ENCODE assay signal across 1 cellular context in the genomic region with DNA sequence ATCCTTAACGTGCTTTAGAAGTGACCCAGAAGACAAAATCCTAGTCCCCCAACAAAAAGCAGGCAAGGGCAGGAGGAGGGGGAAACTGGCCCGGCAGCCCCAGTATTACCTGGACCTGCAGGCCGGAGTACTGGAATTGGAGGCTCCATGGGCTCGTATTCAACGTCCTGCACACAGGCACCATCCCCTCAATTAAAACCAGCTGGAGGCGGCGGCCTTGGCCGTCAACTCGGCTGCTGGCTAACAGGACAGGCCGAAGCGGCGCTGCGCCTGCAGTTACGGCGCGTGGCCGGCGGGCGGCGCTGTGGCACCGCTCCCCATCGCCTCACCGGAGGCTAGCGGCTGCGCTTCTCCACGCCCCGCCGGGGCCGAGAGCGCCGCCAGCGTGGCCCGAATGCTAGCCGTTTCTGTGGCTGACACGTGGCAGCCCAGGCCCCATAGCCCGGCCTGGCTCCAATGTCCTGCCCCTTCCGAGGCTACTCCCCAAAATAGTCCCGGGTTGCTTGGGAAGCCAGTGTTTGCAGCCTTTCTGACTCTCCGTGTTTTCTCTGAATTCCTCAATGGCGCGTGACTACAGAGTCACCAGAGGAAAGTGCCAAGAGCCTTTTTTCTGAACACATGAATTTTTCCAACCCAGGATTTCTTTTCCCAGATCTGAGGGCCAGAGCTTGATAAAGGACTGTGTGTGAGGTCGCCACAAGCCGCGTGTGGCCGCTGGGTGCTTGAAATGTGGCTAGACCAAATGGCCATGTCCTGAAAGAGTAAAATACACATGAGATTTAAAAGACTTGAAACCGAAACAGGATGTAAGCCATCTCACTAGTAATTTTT.
TF ChIP-seq lines count a peak whose summit lies in the region.

No MANE protein-coding gene starts in this region.

TF ChIP-seq in K562, 482 proteins besides CTCF, POLR2A, EP300 and RAD21 (continued from another document and continues in another):
- peak; percentile 91 for TF ChIP-seq U2AF1 (optimal IDR thresholded peaks at IDR 0.05; ENCODE audit: low read depth, low read length)
- peak; percentile 32 for TF ChIP-seq KDM5B (IDR thresholded peaks at IDR 0.05; ENCODE audit: insufficient replicate concordance, low read depth, low read length)
- peak; percentile 10; the same call in 1 of the 2 replicates for TF ChIP-seq ZSCAN29 (IDR thresholded peaks at IDR 0.05)
- TF ChIP-seq, protein P1, sequence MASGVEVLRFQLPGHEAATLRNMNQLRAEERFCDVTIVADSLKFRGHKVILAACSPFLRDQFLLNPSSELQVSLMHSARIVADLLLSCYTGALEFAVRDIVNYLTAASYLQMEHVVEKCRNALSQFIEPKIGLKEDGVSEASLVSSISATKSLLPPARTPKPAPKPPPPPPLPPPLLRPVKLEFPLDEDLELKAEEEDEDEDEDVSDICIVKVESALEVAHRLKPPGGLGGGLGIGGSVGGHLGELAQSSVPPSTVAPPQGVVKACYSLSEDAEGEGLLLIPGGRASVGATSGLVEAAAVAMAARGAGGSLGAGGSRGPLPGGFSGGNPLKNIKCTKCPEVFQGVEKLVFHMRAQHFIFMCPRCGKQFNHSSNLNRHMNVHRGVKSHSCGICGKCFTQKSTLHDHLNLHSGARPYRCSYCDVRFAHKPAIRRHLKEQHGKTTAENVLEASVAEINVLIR (CRISPR knock-in tag; IDR thresholded peaks at IDR 0.05) = peak; percentile 52; the same call in 1 of the 2 replicates
- no peak for TF ChIP-seq KLF1 (tag; IDR thresholded peaks at IDR 0.05)
- TF ChIP-seq HNRNPH1 (optimal IDR thresholded peaks at IDR 0.05; ENCODE audit: low read depth, low read length) = no peak
- peak; percentile 94 for TF ChIP-seq CTBP1 (IDR thresholded peaks at IDR 0.05; ENCODE audit: borderline replicate concordance)
- TF ChIP-seq, protein P2, sequence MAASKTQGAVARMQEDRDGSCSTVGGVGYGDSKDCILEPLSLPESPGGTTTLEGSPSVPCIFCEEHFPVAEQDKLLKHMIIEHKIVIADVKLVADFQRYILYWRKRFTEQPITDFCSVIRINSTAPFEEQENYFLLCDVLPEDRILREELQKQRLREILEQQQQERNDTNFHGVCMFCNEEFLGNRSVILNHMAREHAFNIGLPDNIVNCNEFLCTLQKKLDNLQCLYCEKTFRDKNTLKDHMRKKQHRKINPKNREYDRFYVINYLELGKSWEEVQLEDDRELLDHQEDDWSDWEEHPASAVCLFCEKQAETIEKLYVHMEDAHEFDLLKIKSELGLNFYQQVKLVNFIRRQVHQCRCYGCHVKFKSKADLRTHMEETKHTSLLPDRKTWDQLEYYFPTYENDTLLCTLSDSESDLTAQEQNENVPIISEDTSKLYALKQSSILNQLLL (CRISPR knock-in tag; IDR thresholded peaks at IDR 0.05; ENCODE audit: borderline replicate concordance) = no peak
- 0 out of 2 replicates have a peak, but pooled peaks have one; percentile 9 for TF ChIP-seq MAFK (IDR thresholded peaks at IDR 0.05; ENCODE audit: low read length)
- no peak for TF ChIP-seq ZSCAN32 (CRISPR knock-in tag; IDR thresholded peaks at IDR 0.05)
- TF ChIP-seq, protein P3, sequence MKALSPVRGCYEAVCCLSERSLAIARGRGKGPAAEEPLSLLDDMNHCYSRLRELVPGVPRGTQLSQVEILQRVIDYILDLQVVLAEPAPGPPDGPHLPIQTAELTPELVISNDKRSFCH (CRISPR knock-in tag; IDR thresholded peaks at IDR 0.05) = no peak
- TF ChIP-seq, protein P3 (tag; IDR thresholded peaks at IDR 0.05) = peak; percentile 54; the same call in 1 of the 2 replicates
- TF ChIP-seq XRCC5 (IDR thresholded peaks at IDR 0.05; ENCODE audit: low read depth, low read length) = peak; percentile 91
- no peak for TF ChIP-seq SMARCB1 (IDR thresholded peaks at IDR 0.05; ENCODE audit: insufficient read length, low read depth)
- no peak for TF ChIP-seq ZNF134 (CRISPR knock-in tag; conservative IDR thresholded peaks at IDR 0.05)
- TF ChIP-seq ZNF224 (CRISPR knock-in tag; IDR thresholded peaks at IDR 0.05) = 0 out of 2 replicates have a peak, but pooled peaks have one; percentile 43
- peak; percentile 56; the same call in 1 of the 2 replicates for TF ChIP-seq ZNF589 (CRISPR knock-in tag; IDR thresholded peaks at IDR 0.05; ENCODE audit: low read depth)
- TF ChIP-seq ZBED1 (IDR thresholded peaks at IDR 0.05) = 0 out of 2 replicates have a peak, but pooled peaks have one; percentile 59
- no peak for TF ChIP-seq HMG20B (CRISPR knock-in tag; IDR thresholded peaks at IDR 0.05)
- TF ChIP-seq ZNF12 (CRISPR knock-in tag; IDR thresholded peaks at IDR 0.05) = 0 out of 2 replicates have a peak, but pooled peaks have one; percentile 44
- TF ChIP-seq HDAC8 (tag; IDR thresholded peaks at IDR 0.05) = peak; percentile 77; the same call in 1 of the 2 replicates
- TF ChIP-seq, protein P4, sequence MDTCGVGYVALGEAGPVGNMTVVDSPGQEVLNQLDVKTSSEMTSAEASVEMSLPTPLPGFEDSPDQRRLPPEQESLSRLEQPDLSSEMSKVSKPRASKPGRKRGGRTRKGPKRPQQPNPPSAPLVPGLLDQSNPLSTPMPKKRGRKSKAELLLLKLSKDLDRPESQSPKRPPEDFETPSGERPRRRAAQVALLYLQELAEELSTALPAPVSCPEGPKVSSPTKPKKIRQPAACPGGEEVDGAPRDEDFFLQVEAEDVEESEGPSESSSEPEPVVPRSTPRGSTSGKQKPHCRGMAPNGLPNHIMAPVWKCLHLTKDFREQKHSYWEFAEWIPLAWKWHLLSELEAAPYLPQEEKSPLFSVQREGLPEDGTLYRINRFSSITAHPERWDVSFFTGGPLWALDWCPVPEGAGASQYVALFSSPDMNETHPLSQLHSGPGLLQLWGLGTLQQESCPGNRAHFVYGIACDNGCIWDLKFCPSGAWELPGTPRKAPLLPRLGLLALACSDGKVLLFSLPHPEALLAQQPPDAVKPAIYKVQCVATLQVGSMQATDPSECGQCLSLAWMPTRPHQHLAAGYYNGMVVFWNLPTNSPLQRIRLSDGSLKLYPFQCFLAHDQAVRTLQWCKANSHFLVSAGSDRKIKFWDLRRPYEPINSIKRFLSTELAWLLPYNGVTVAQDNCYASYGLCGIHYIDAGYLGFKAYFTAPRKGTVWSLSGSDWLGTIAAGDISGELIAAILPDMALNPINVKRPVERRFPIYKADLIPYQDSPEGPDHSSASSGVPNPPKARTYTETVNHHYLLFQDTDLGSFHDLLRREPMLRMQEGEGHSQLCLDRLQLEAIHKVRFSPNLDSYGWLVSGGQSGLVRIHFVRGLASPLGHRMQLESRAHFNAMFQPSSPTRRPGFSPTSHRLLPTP (IDR thresholded peaks at IDR 0.05; ENCODE audit: borderline replicate concordance, extremely low read depth, insufficient read length) = no peak
- TF ChIP-seq, protein P5, sequence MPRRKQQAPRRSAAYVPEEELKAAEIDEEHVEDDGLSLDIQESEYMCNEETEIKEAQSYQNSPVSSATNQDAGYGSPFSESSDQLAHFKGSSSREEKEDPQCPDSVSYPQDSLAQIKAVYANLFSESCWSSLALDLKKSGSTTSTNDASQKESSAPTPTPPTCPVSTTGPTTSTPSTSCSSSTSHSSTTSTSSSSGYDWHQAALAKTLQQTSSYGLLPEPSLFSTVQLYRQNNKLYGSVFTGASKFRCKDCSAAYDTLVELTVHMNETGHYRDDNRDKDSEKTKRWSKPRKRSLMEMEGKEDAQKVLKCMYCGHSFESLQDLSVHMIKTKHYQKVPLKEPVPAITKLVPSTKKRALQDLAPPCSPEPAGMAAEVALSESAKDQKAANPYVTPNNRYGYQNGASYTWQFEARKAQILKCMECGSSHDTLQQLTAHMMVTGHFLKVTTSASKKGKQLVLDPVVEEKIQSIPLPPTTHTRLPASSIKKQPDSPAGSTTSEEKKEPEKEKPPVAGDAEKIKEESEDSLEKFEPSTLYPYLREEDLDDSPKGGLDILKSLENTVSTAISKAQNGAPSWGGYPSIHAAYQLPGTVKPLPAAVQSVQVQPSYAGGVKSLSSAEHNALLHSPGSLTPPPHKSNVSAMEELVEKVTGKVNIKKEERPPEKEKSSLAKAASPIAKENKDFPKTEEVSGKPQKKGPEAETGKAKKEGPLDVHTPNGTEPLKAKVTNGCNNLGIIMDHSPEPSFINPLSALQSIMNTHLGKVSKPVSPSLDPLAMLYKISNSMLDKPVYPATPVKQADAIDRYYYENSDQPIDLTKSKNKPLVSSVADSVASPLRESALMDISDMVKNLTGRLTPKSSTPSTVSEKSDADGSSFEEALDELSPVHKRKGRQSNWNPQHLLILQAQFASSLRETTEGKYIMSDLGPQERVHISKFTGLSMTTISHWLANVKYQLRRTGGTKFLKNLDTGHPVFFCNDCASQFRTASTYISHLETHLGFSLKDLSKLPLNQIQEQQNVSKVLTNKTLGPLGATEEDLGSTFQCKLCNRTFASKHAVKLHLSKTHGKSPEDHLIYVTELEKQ (CRISPR knock-in tag; IDR thresholded peaks at IDR 0.05) = no peak
- no peak for TF ChIP-seq SNRNP70 (optimal IDR thresholded peaks at IDR 0.05; ENCODE audit: low read depth, low read length)
- TF ChIP-seq, protein P6, sequence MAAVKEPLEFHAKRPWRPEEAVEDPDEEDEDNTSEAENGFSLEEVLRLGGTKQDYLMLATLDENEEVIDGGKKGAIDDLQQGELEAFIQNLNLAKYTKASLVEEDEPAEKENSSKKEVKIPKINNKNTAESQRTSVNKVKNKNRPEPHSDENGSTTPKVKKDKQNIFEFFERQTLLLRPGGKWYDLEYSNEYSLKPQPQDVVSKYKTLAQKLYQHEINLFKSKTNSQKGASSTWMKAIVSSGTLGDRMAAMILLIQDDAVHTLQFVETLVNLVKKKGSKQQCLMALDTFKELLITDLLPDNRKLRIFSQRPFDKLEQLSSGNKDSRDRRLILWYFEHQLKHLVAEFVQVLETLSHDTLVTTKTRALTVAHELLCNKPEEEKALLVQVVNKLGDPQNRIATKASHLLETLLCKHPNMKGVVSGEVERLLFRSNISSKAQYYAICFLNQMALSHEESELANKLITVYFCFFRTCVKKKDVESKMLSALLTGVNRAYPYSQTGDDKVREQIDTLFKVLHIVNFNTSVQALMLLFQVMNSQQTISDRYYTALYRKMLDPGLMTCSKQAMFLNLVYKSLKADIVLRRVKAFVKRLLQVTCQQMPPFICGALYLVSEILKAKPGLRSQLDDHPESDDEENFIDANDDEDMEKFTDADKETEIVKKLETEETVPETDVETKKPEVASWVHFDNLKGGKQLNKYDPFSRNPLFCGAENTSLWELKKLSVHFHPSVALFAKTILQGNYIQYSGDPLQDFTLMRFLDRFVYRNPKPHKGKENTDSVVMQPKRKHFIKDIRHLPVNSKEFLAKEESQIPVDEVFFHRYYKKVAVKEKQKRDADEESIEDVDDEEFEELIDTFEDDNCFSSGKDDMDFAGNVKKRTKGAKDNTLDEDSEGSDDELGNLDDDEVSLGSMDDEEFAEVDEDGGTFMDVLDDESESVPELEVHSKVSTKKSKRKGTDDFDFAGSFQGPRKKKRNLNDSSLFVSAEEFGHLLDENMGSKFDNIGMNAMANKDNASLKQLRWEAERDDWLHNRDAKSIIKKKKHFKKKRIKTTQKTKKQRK (IDR thresholded peaks at IDR 0.05; ENCODE audit: borderline replicate concordance, low read depth, low read length) = no peak
- TF ChIP-seq, protein P7, sequence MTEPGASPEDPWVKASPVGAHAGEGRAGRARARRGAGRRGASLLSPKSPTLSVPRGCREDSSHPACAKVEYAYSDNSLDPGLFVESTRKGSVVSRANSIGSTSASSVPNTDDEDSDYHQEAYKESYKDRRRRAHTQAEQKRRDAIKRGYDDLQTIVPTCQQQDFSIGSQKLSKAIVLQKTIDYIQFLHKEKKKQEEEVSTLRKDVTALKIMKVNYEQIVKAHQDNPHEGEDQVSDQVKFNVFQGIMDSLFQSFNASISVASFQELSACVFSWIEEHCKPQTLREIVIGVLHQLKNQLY (CRISPR knock-in tag; conservative IDR thresholded peaks at IDR 0.05) = 0 out of 4 replicates have a peak, but pooled peaks of 1 of the 2 experiments have one; percentile 69
- TF ChIP-seq CBX2 (IDR thresholded peaks at IDR 0.05; ENCODE audit: insufficient read depth, low read length, poor library complexity, severe bottlenecking) = no peak
- TF ChIP-seq GATA2 (CRISPR knock-in tag; IDR thresholded peaks at IDR 0.05) = 0 out of 2 replicates have a peak, but pooled peaks have one; percentile 27
- TF ChIP-seq ZKSCAN1 (IDR thresholded peaks at IDR 0.05; ENCODE audit: low read depth, low read length) = peak; percentile 55; the same call in 1 of the 2 replicates
- no peak for TF ChIP-seq ZNF165 (CRISPR knock-in tag; IDR thresholded peaks at IDR 0.05; ENCODE audit: borderline replicate concordance)
- TF ChIP-seq ETV5 (CRISPR knock-in tag; IDR thresholded peaks at IDR 0.05; ENCODE audit: low read depth) = peak; percentile 59
- TF ChIP-seq DPF2 (IDR thresholded peaks at IDR 0.05) = peak; percentile 51; the same call in 1 of the 2 replicates
- TF ChIP-seq SUPT5H (IDR thresholded peaks at IDR 0.05) = peak; percentile 54
- TF ChIP-seq ASH1L (IDR thresholded peaks at IDR 0.05; ENCODE audit: borderline replicate concordance, low read depth, partially characterized antibody) = no peak
- no peak for TF ChIP-seq PPARD (CRISPR knock-in tag; IDR thresholded peaks at IDR 0.05)
- TF ChIP-seq MAFG (tag; conservative IDR thresholded peaks at IDR 0.05) = no peak
- TF ChIP-seq, protein P8, sequence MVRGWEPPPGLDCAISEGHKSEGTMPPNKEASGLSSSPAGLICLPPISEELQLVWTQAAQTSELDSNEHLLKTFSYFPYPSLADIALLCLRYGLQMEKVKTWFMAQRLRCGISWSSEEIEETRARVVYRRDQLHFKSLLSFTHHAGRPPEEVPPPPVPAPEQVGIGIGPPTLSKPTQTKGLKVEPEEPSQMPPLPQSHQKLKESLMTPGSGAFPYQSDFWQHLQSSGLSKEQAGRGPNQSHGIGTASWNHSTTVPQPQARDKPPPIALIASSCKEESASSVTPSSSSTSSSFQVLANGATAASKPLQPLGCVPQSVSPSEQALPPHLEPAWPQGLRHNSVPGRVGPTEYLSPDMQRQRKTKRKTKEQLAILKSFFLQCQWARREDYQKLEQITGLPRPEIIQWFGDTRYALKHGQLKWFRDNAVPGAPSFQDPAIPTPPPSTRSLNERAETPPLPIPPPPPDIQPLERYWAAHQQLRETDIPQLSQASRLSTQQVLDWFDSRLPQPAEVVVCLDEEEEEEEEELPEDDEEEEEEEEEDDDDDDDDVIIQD (CRISPR knock-in tag; IDR thresholded peaks at IDR 0.05) = no peak
- peak; percentile 76 to 87 for TF ChIP-seq MAZ (CRISPR knock-in tag; conservative IDR thresholded peaks at IDR 0.05 in 1 of 2, IDR thresholded peaks at IDR 0.05 in 1 of 2)
- no peak for TF ChIP-seq RBM17 (IDR thresholded peaks at IDR 0.05; ENCODE audit: borderline replicate concordance, low read depth, low read length)
- no peak for TF ChIP-seq HNRNPUL1 (IDR thresholded peaks at IDR 0.05; ENCODE audit: low read length)
- no peak for TF ChIP-seq WHSC1 (IDR thresholded peaks at IDR 0.05; ENCODE audit: low read length)
- TF ChIP-seq ZNF699 (CRISPR knock-in tag; IDR thresholded peaks at IDR 0.05; ENCODE audit: insufficient replicate concordance) = no peak
- TF ChIP-seq, protein P9, sequence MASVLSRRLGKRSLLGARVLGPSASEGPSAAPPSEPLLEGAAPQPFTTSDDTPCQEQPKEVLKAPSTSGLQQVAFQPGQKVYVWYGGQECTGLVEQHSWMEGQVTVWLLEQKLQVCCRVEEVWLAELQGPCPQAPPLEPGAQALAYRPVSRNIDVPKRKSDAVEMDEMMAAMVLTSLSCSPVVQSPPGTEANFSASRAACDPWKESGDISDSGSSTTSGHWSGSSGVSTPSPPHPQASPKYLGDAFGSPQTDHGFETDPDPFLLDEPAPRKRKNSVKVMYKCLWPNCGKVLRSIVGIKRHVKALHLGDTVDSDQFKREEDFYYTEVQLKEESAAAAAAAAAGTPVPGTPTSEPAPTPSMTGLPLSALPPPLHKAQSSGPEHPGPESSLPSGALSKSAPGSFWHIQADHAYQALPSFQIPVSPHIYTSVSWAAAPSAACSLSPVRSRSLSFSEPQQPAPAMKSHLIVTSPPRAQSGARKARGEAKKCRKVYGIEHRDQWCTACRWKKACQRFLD (CRISPR knock-in tag; IDR thresholded peaks at IDR 0.05) = peak; percentile 79; the same call in 1 of the 2 replicates
- peak; percentile 13; the same call in 1 of the 2 replicates for TF ChIP-seq HLTF (IDR thresholded peaks at IDR 0.05)
